Comparison of ENCODE assay signal across 8 cellular contexts in the genomic region with DNA sequence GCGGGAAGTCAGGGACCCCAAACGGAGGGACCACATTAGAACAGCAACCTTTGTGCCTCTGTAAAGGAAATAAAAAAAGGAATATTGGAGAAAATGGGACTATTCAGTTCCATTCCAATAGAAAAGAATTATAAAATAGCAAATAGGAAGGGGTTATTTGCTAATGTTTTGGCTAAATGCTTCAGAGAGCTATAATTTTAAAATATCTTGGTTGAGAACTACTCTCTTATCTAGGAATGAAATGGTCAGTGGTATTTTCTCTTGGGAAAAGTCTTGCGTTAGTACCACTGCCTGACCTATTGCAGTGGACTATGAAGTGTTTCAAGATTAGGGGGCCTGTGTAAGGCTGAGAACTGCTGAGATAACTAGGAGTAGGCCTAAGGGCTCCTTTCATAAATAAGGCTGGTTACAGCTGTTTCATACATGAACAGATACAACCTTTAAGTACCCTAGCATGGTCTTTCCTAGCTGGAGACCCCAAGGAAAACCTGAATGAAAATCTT. TPM values are rescaled to one million over a fixed set of nuclear protein-coding genes. Genes with fewer than 3 reads are reported as not detected.
A peak's percentile ranks its signal among the peaks of the same experiment; 100 is the strongest.
DNase-seq lines count a peak whose midpoint lies in the region; ATAC-seq, FAIRE-seq and TF ChIP-seq lines count a peak whose summit lies in the region.

No MANE protein-coding gene starts in this region.

- TF ChIP-seq POLR2A in K562 (conservative IDR thresholded peaks at IDR 0.05), result no peak

- H3K4me1 Mint-ChIP-seq in stimulated activated memory B cell treated with anti-CD40 and anti-IgM and Interleukin-4, amounts not matched to agents 10 μg/mL and 1 μg/mL and 100 μg/mL, for 72 hours, result peaks cover 52% of the 10 kb centered on the region
- H3K4me1 Mint-ChIP-seq in naive thymus-derived CD4-positive, alpha-beta T cell, result peaks cover 0 to 37% (median 8%) of the 10 kb centered on the region in 7 donors

- WGBS in K562 (ENCODE audit: insufficient coverage, low coverage, missing lambda C conversion rate), result 15% methylated on average over 3 of the region's 3 CpGs

- intact Hi-C loops in K562 (cut with micrococcal nuclease), result no loop called here
- intact Hi-C loops in naive thymus-derived CD4-positive, alpha-beta T cell (cut with micrococcal nuclease), result no loop called here

- in situ Hi-C loops in K562 (cut with MboI), result no loop called here

- no peaks in the 10 kb centered on the region for H3K27me3 Mint-ChIP-seq in stimulated activated memory B cell treated with anti-CD40 and anti-IgM and Interleukin-4, amounts not matched to agents 10 μg/mL and 1 μg/mL and 100 μg/mL, for 72 hours
- peaks cover 0 to 8% (median 3%) of the 10 kb centered on the region in 5 donors for H3K27me3 Mint-ChIP-seq in naive thymus-derived CD4-positive, alpha-beta T cell

- POLR2A ChIA-PET in K562 (lab: Yijun Ruan, JAX), result interaction anchor here (0.6 to 4.8 kb wide), 8 partner anchors 10 to 231 kb away, joined by 3 to 33 read pairs (median 3); no protein-coding TSS in a partner anchor
- POLR2A ChIA-PET in naive thymus-derived CD4-positive, alpha-beta T cell (lab: Charles Lee), result interaction anchor here (0.6 kb wide), 1 partner anchor 884 kb away, joined by 3 read pairs; a partner anchor contains a TSS

- peaks cover 10% of the 10 kb centered on the region for H3K36me3 Mint-ChIP-seq in stimulated activated memory B cell treated with anti-CD40 and anti-IgM and Interleukin-4, amounts not matched to agents 10 μg/mL and 1 μg/mL and 100 μg/mL, for 72 hours
- peaks cover 0 to 17% (median 9%) of the 10 kb centered on the region in 5 donors for H3K36me3 Mint-ChIP-seq in naive thymus-derived CD4-positive, alpha-beta T cell

- peak overlapping the region; percentile 76 for H3K27ac Mint-ChIP-seq in stimulated activated memory B cell treated with anti-CD40 and anti-IgM and Interleukin-4, amounts not matched to agents 10 μg/mL and 1 μg/mL and 100 μg/mL, for 72 hours
- peak overlapping the region in 1 of 9 donors; percentile 88 for H3K27ac Mint-ChIP-seq in naive thymus-derived CD4-positive, alpha-beta T cell

- H2AFZ ChIP-seq in MM.1S (ENCODE audit: low read length), result no peak overlapping the region; the same call in 1 of the 2 replicates
- peak overlapping the region; percentile 84 for H2AFZ ChIP-seq in K562 (ENCODE audit: low read depth, low read length)
- no peak overlapping the region for H2AFZ ChIP-seq in keratinocyte (ENCODE audit: control insufficient read depth, low read length)

- H3K4me1 ChIP-seq in MM.1S (ENCODE audit: low read length) (peaks cover 49% of the 10 kb centered on the region), K562 (replicated peaks in 1 of 2; ENCODE audit: control insufficient read depth in 2 of 2, insufficient read depth in 2 of 2, low read length in 2 of 2) (peaks cover 12 to 49% of the 10 kb centered on the region in 2 experiments), keratinocyte (ENCODE audit: control insufficient read depth, extremely low read depth, insufficient read depth, low read length) (peaks cover 71% of the 10 kb centered on the region)
- peaks cover 0 to 8% of the 10 kb centered on the region in 2 donors for H3K4me1 ChIP-seq in naive thymus-derived CD4-positive, alpha-beta T cell (ENCODE audit: control insufficient read depth in 2 of 2, insufficient read depth in 2 of 2, low read length in 2 of 2)

- DNase-seq in MM.1S (no peak), K562 (ENCODE audit: extremely low read depth in 1 of 4, low spot score in 3 of 4) (peak in 2 of 4 experiments; percentile 49 to 71), keratinocyte (ENCODE audit: low read depth, low spot score) (no peak), activated gamma-delta T cell (lab: John Stamatoyannopoulos, UW) (no peak)
- no peak for DNase-seq in naive thymus-derived CD4-positive, alpha-beta T cell
- no peak for DNase-seq in effector CD8-positive, alpha-beta T cell (lab: John Stamatoyannopoulos, UW)

- ATAC-seq in K562, result peak; percentile 73
- ATAC-seq in stimulated activated memory B cell treated with anti-CD40 and anti-IgM and Interleukin-4, amounts not matched to agents 10 μg/mL and 1 μg/mL and 100 μg/mL, for 72 hours, result no peak
- ATAC-seq in HG03354 (IDR thresholded peaks at IDR 0.05; ENCODE audit: poor library complexity, severe bottlenecking, unreplicated experiment), result no peak
- ATAC-seq in naive thymus-derived CD4-positive, alpha-beta T cell, result no peak

- H3K9me3 ChIP-seq in MM.1S (replicated peaks; ENCODE audit: insufficient read depth, low read length) (no peaks in the 10 kb centered on the region), K562 (replicated peaks; ENCODE audit: control insufficient read depth, insufficient read depth, low read depth, low read length) (no peaks in the 10 kb centered on the region; the same call in 1 of the 2 replicates), keratinocyte (ENCODE audit: control insufficient read depth, low read depth, low read length) (no peaks in the 10 kb centered on the region)
- no peaks in the 10 kb centered on the region for H3K9me3 ChIP-seq in naive thymus-derived CD4-positive, alpha-beta T cell (ENCODE audit: control insufficient read depth in 2 of 3, low read length in 3 of 3)

- H3K27ac ChIP-seq in MM.1S (ENCODE audit: low read length), result peak overlapping the region; percentile 63; the same call in 1 of the 2 replicates
- H3K27ac ChIP-seq in K562 (ENCODE audit: extremely low read depth, low read depth, low read length), result peak overlapping the region; percentile 98
- peak overlapping the region; percentile 95 for H3K27ac ChIP-seq in keratinocyte (ENCODE audit: control insufficient read depth, insufficient read depth, low read length)
- no peak overlapping the region for H3K27ac ChIP-seq in naive thymus-derived CD4-positive, alpha-beta T cell (ENCODE audit: low read depth, low read length)

- H3K79me2 ChIP-seq in MM.1S (ENCODE audit: low read length) (no peaks in the 10 kb centered on the region), K562 (ENCODE audit: control insufficient read depth, insufficient read depth, low read length) (no peaks in the 10 kb centered on the region), keratinocyte (ENCODE audit: control insufficient read depth, insufficient read depth, low read length) (no peaks in the 10 kb centered on the region)

- TF ChIP-seq CTCF in MM.1S (IDR thresholded peaks at IDR 0.05; ENCODE audit: low read length) (no peak), K562 (IDR thresholded peaks at IDR 0.05 in 2 of 3, conservative IDR thresholded peaks at IDR 0.05 in 1 of 3; ENCODE audit: insufficient read depth in 2 of 3, low read depth in 1 of 3, low read length in 3 of 3) (no peak), keratinocyte (optimal IDR thresholded peaks at IDR 0.05 in 1 of 3, IDR thresholded peaks at IDR 0.05 in 1 of 3, conservative IDR thresholded peaks at IDR 0.05 in 1 of 3; ENCODE audit: extremely low read depth in 1 of 3, insufficient read depth in 2 of 3, low read length in 3 of 3) (no peak)

- H3K27me3 ChIP-seq in MM.1S (replicated peaks; ENCODE audit: insufficient read depth, low read length) (no peaks in the 10 kb centered on the region), K562 (ENCODE audit: control insufficient read depth in 2 of 2, insufficient read depth in 2 of 2, low read length in 2 of 2) (no peaks in the 10 kb centered on the region), keratinocyte (ENCODE audit: control insufficient read depth, extremely low read depth, insufficient read depth, low read length) (no peaks in the 10 kb centered on the region)
- H3K27me3 ChIP-seq in naive thymus-derived CD4-positive, alpha-beta T cell (ENCODE audit: control insufficient read depth in 2 of 2, insufficient read depth in 2 of 2, low read length in 2 of 2), result no peaks in the 10 kb centered on the region

- H3K36me3 ChIP-seq in MM.1S (replicated peaks; ENCODE audit: insufficient read depth, low read length) (no peaks in the 10 kb centered on the region), K562 (ENCODE audit: control insufficient read depth, insufficient read depth, low read length) (no peaks in the 10 kb centered on the region), keratinocyte (ENCODE audit: control insufficient read depth in 2 of 2, extremely low read depth in 1 of 2, insufficient read depth in 2 of 2, low read length in 2 of 2) (no peaks in the 10 kb centered on the region)
- no peaks in the 10 kb centered on the region for H3K36me3 ChIP-seq in naive thymus-derived CD4-positive, alpha-beta T cell (ENCODE audit: control insufficient read depth in 2 of 3, insufficient read depth in 3 of 3, low read length in 3 of 3)

- peak overlapping the region; percentile 53 for H3K4me2 ChIP-seq in MM.1S (ENCODE audit: low read depth, low read length)
- peak overlapping the region; percentile 66 for H3K4me2 ChIP-seq in K562 (ENCODE audit: insufficient read depth, low read length)
- H3K4me2 ChIP-seq in keratinocyte (ENCODE audit: control insufficient read depth, extremely low read depth, insufficient read depth, low read depth, low read length), result peak overlapping the region; percentile 68

- peaks cover 25% of the 10 kb centered on the region for H3F3A ChIP-seq in MM.1S (ENCODE audit: insufficient read depth, low read length)

- no peak overlapping the region for H3K4me3 Mint-ChIP-seq in stimulated activated memory B cell treated with anti-CD40 and anti-IgM and Interleukin-4, amounts not matched to agents 10 μg/mL and 1 μg/mL and 100 μg/mL, for 72 hours
- no peak overlapping the region for H3K4me3 Mint-ChIP-seq in naive thymus-derived CD4-positive, alpha-beta T cell

- H3K4me3 ChIP-seq in MM.1S (ENCODE audit: low read length) (no peak overlapping the region), K562 (no peak overlapping the region), keratinocyte (ENCODE audit: control insufficient read depth in 2 of 3, extremely low read depth in 1 of 3, insufficient read depth in 2 of 3, low read depth in 1 of 3, low read length in 3 of 3) (no peak overlapping the region)
- H3K4me3 ChIP-seq in naive thymus-derived CD4-positive, alpha-beta T cell (ENCODE audit: low read length), result no peak overlapping the region

- peak; percentile 39; the same call in 1 of the 2 replicates for TF ChIP-seq EP300 in K562 (IDR thresholded peaks at IDR 0.05; ENCODE audit: low read length)

- no peaks in the 10 kb centered on the region for H3K9me2 ChIP-seq in MM.1S (replicated peaks; ENCODE audit: insufficient read depth, low read length)

- H3K9me3 Mint-ChIP-seq in stimulated activated memory B cell treated with anti-CD40 and anti-IgM and Interleukin-4, amounts not matched to agents 10 μg/mL and 1 μg/mL and 100 μg/mL, for 72 hours, result peaks cover 2% of the 10 kb centered on the region
- peaks cover under 1 to 9% (median 4%) of the 10 kb centered on the region in 11 donors for H3K9me3 Mint-ChIP-seq in naive thymus-derived CD4-positive, alpha-beta T cell

- no peak for TF ChIP-seq RAD21 in K562 (CRISPR knock-in tag; conservative IDR thresholded peaks at IDR 0.05 in 1 of 2, IDR thresholded peaks at IDR 0.05 in 1 of 2)

- H3K9ac ChIP-seq in MM.1S (ENCODE audit: low read length) (peak overlapping the region; percentile 1; the same call in 1 of the 2 replicates), K562 (ENCODE audit: insufficient read depth in 1 of 2, low read depth in 2 of 2, low read length in 2 of 2) (peak overlapping the region in 1 of 2 experiments; percentile 92; a peak in 2 of 4 replicates), keratinocyte (ENCODE audit: control insufficient read depth, extremely low read depth, insufficient read depth, low read length) (peak overlapping the region; percentile 80)

- no peaks in the 10 kb centered on the region for H4K20me1 ChIP-seq in MM.1S (ENCODE audit: insufficient read depth, low read length)
- no peaks in the 10 kb centered on the region for H4K20me1 ChIP-seq in K562 (replicated peaks; ENCODE audit: control insufficient read depth, insufficient read depth, low read length)
- no peaks in the 10 kb centered on the region for H4K20me1 ChIP-seq in keratinocyte (ENCODE audit: control insufficient read depth, extremely low read depth, insufficient read depth, low read length)

- peak; percentile 65 for FAIRE-seq in K562 (lab: Jason Lieb, UNC)
- FAIRE-seq in keratinocyte (lab: Jason Lieb, UNC), result no peak

- no TSS peak for BruUV-seq in K562 (replicated peaks; lab: Mats Ljungman, UMichigan)

- no peaks in the 10 kb centered on the region for H3K9me1 ChIP-seq in K562 (ENCODE audit: control insufficient read depth, insufficient read depth, low read length)
- no peaks in the 10 kb centered on the region for H3K9me1 ChIP-seq in keratinocyte (ENCODE audit: control insufficient read depth, extremely low read depth, insufficient read depth, low read length)

- dilution Hi-C loops in keratinocyte (cut with MboI; ENCODE audit: extremely low pct_ligation_motif_present, low sequenced_read_pairs), result no loop called here

- CTCF ChIA-PET in K562 (lab: Yijun Ruan, JAX; ENCODE audit: low intra/inter-chr PET ratio), result no interaction called here
- CTCF ChIA-PET in naive thymus-derived CD4-positive, alpha-beta T cell (lab: Charles Lee), result no interaction called here

RNA-seq across cellular contexts. Expression of a gene that starts 6.9 kb away (rescaled TPM):
- total RNA-seq in K562 (2011; cell fraction: chromatin; rRNA removed; ENCODE audit: low replicate concordance), result 78.0 and 216 TPM in 2 replicates
- total RNA-seq in K562 (2011; cell fraction: nucleolus; rRNA removed), result 51.9 and 57.0 TPM in 2 replicates
- total RNA-seq in K562 (2011; cell fraction: nucleoplasm; rRNA removed), result 101 and 161 TPM in 2 replicates
- total RNA-seq in K562 (2014; rRNA removed), result 62.9 and 66.8 TPM in 2 replicates
- total RNA-seq in K562 (2014; rRNA removed; fragmentation: Illumina TruSeq; extraction: Trizol), result 73.2 and 80.9 TPM in 2 replicates
- total RNA-seq in K562 (2015; rRNA removed; fragmentation: Illumina TruSeq; extraction: Trizol), result 61.6 and 67.4 TPM in 2 replicates
- total RNA-seq in K562 (2021), result 82.1 and 82.7 TPM in 2 replicates
- polyA plus RNA-seq in K562 (2011; rRNA removed), result 81.2 and 99.0 TPM in 2 replicates
- polyA plus RNA-seq in K562 (2011; cell fraction: cytosol; rRNA removed), result 20.1 and 32.8 TPM in 2 replicates
- polyA plus RNA-seq in K562 (2011; cell fraction: nucleus; rRNA removed), result 77.6 and 91.0 TPM in 2 replicates
- polyA plus RNA-seq in K562 (2012), result 34.8 and 46.6 TPM in 2 replicates
- polyA plus RNA-seq in K562 (2014; fragmentation: Illumina TruSeq; extraction: Trizol), result 73.7 and 93.4 TPM in 2 replicates
- polyA plus RNA-seq in K562 (2014; fragmentation: Nextera tagmentation; extraction: Ambion mirVana), result 10 to 100 TPM; 21.9 to 30.6 TPM
- 51.3 and 53.9 TPM in 2 replicates for polyA plus RNA-seq in K562 (2014; rRNA removed)
- 121 and 129 TPM in 2 replicates for polyA minus RNA-seq in K562 (2011; rRNA and poly(A)+ RNA removed)
- polyA minus RNA-seq in K562 (2011; cell fraction: cytosol; rRNA and poly(A)+ RNA removed), result 28.7 and 41.6 TPM in 2 replicates
- 75.3 and 97.9 TPM in 2 replicates for polyA minus RNA-seq in K562 (2011; cell fraction: nucleus; rRNA and poly(A)+ RNA removed)
- 18.2 to 39.2 TPM (median 19.9 TPM) in 3 replicates for polyA plus RNA-seq in keratinocyte
- polyA plus RNA-seq in keratinocyte (2011; ENCODE audit: low read depth), result 169 TPM
- polyA plus RNA-seq in keratinocyte (2011; cell fraction: cytosol; rRNA removed), result 8.5 and 15.1 TPM in 2 replicates
- 29.7 and 38.1 TPM in 2 replicates for polyA plus RNA-seq in keratinocyte (2011; cell fraction: nucleus; rRNA removed)
- 11.3 and 33.3 TPM in 2 replicates for polyA plus RNA-seq in keratinocyte (2012; ENCODE audit: low replicate concordance)
- polyA minus RNA-seq in keratinocyte, result 3.1 to 33.5 TPM (median 19.8 TPM) in 3 replicates
- polyA minus RNA-seq in keratinocyte (2011; cell fraction: cytosol; rRNA and poly(A)+ RNA removed), result 10.6 TPM
- polyA minus RNA-seq in keratinocyte (2011; cell fraction: nucleus; rRNA and poly(A)+ RNA removed), result 16.2 and 29.6 TPM in 2 replicates
- 10 to 100 TPM in 1 of 5 experiments, 1 to 10 TPM in 3, under 1 TPM in 1; 0.43 to 47.6 (median 1.9) TPM for total RNA-seq in naive thymus-derived CD4-positive, alpha-beta T cell
- under 1 TPM; 0.43 to 0.44 TPM for polyA plus RNA-seq in naive thymus-derived CD4-positive, alpha-beta T cell

Comparison
In these comparisons a context has a peak if more than half of its experiments do, and no peak if none do; other contexts are left out.
1. RNA of a gene that starts 6.9 kb away (polyA plus RNA-seq): 20.1 to 99.0 TPM in K562 and 8.5 to 169 TPM in keratinocyte; 0.43 to 0.44 TPM in naive thymus-derived CD4-positive, alpha-beta T cell; every median in the first group is over 4 times any median in the second.
2. Peak in every context shown above with its lines, with median percentiles within 50 percentile points of each other: H3K4me2 ChIP-seq.